In genomic region chr20:34824861-34825529, GRCh38 we compare ENCODE assay signal across 1 cellular context.
TF ChIP-seq lines count a peak whose summit lies in the region.

No MANE protein-coding gene starts in this region.

TF ChIP-seq in HepG2, 621 proteins besides CTCF, POLR2A, EP300 and RAD21 (continued from another document and continues in another):
- TF ChIP-seq ZNF18 (CRISPR knock-in tag; IDR thresholded peaks at IDR 0.05; ENCODE audit: insufficient replicate concordance) (peak; percentile 5), ATF6 (CRISPR knock-in tag; conservative IDR thresholded peaks at IDR 0.05) (0 out of 2 replicates have a peak, but pooled peaks have one; percentile 16), ZNF34 (CRISPR knock-in tag; IDR thresholded peaks at IDR 0.05; ENCODE audit: borderline replicate concordance) (peak; percentile 75; the same call in 1 of the 2 replicates), BCL6 (CRISPR knock-in tag; IDR thresholded peaks at IDR 0.05) (0 out of 2 replicates have a peak, but pooled peaks have one; percentile 8), ATF7-NPFF (CRISPR knock-in tag; IDR thresholded peaks at IDR 0.05; ENCODE audit: low read depth) (peak; percentile 95), ATF2 (CRISPR knock-in tag; IDR thresholded peaks at IDR 0.05) (peak; percentile 64; the same call in 1 of the 2 replicates), ZSCAN20 (CRISPR knock-in tag; IDR thresholded peaks at IDR 0.05; ENCODE audit: borderline replicate concordance) (peak; percentile 46; the same call in 1 of the 2 replicates), ZBTB26 (CRISPR knock-in tag; IDR thresholded peaks at IDR 0.05; ENCODE audit: borderline replicate concordance) (peak; percentile 77), IRF2 (CRISPR knock-in tag; IDR thresholded peaks at IDR 0.05) (peak; percentile 62; the same call in 1 of the 2 replicates), THAP8 (CRISPR knock-in tag; IDR thresholded peaks at IDR 0.05; ENCODE audit: borderline replicate concordance) (peak; percentile 68; the same call in 1 of the 2 replicates), CSRNP1 (CRISPR knock-in tag; IDR thresholded peaks at IDR 0.05) (0 out of 2 replicates have a peak, but pooled peaks have one; percentile 60), SOX13 (IDR thresholded peaks at IDR 0.05) (no peak; the same call in 1 of the 2 replicates), SOX13 (CRISPR knock-in tag; conservative IDR thresholded peaks at IDR 0.05 in 1 of 2, IDR thresholded peaks at IDR 0.05 in 1 of 2) (0 out of 4 replicates have a peak, but pooled peaks of 1 of the 2 experiments have one; percentile 14), ZNF546 (CRISPR knock-in tag; conservative IDR thresholded peaks at IDR 0.05) (0 out of 2 replicates have a peak, but pooled peaks have one; percentile 19), ZNF572 (CRISPR knock-in tag; IDR thresholded peaks at IDR 0.05) (peak; percentile 83; the same call in 1 of the 2 replicates), REST (IDR thresholded peaks at IDR 0.05; ENCODE audit: borderline replicate concordance in 1 of 2, low read depth in 1 of 2, low read length in 2 of 2) (0 out of 4 replicates have a peak, but pooled peaks of 1 of the 2 experiments have one; percentile 44), NRL (CRISPR knock-in tag; IDR thresholded peaks at IDR 0.05; ENCODE audit: borderline replicate concordance) (peak; percentile 52; the same call in 1 of the 2 replicates), ZFP1 (CRISPR knock-in tag; IDR thresholded peaks at IDR 0.05) (no peak; the same call in none of the 2 replicates), ZNF687 (CRISPR knock-in tag; IDR thresholded peaks at IDR 0.05) (peak; percentile 78), DMAP1 (CRISPR knock-in tag; IDR thresholded peaks at IDR 0.05) (0 out of 2 replicates have a peak, but pooled peaks have one; percentile 42), ZNF646 (CRISPR knock-in tag; IDR thresholded peaks at IDR 0.05) (0 out of 2 replicates have a peak, but pooled peaks have one; percentile 27), DBP (CRISPR knock-in tag; IDR thresholded peaks at IDR 0.05; ENCODE audit: not compliant biosample characterization) (peak; percentile 24)
